ENCODE assay signal across 24 cellular contexts in the genomic region with DNA sequence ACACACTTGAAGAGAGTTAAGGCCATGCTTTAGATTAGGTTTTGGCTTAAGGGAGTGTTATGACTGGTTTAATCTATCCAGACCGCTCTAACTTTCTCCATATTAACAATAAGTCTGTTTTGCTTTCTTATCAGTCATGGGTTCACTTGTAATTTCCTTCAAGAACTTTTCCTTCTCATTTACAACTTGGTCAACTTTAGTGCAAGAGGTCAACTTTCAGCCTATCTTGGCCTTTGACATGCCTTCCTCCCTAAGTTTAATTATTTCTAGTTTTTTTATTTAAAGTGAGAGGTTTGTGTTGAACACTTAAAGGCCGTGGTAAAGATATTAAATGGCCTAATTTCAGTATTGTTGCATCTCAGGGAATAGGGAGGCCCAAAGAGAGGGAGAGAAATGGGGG.
DNase-seq lines count a peak whose midpoint lies in the region; ATAC-seq and TF ChIP-seq lines count a peak whose summit lies in the region.
"Had no signal": no experiment of that assay in that cellular context is flagged by ENCODE, and none has a peak within 500 bp of the region (broad histone marks: within the 10 kb centered on the region; RNA-seq: fewer than 3 reads in every experiment).

No MANE protein-coding gene starts in this region.

- intact Hi-C loops in stomach (cut with DNase I; ENCODE audit: low total_unique reads) = no loop called here
- intact Hi-C loops in lower lobe of right lung (cut with DNase I) = no loop called here

- H3K36me3 ChIP-seq in endodermal cell (ENCODE audit: control insufficient read depth, insufficient read depth, low read length) = peaks cover 74% of the 10 kb centered on the region
- H3K36me3 ChIP-seq in stomach = peaks cover 0 to 18% (median 15%) of the 10 kb centered on the region in 4 donors
- H3K36me3 ChIP-seq in lower lobe of right lung = no peaks in the 10 kb centered on the region

- H3K9me3 Mint-ChIP-seq in endodermal cell = peaks cover 17% of the 10 kb centered on the region
- H3K9me3 Mint-ChIP-seq in activated CD4-positive, alpha-beta memory T cell treated with anti-CD3 and anti-CD28 coated beads, Interleukin-2, amount 10 ng/mL, durations not matched to agents 7 days and 5 days = peaks cover 8% of the 10 kb centered on the region

- no peaks in the 10 kb centered on the region for H3K4me1 ChIP-seq in endodermal cell (ENCODE audit: control insufficient read depth, insufficient read depth, low read length)
- H3K4me1 ChIP-seq in stomach = peaks cover 9 to 83% (median 48%) of the 10 kb centered on the region in 4 donors
- H3K4me1 ChIP-seq in lower lobe of right lung = peaks cover 20% of the 10 kb centered on the region
- H3K4me1 ChIP-seq: BE2C had no signal

- H3K4me3 ChIP-seq in endodermal cell (ENCODE audit: low read length) (peak overlapping the region; percentile 16), stomach (no peak overlapping the region), lower lobe of right lung (no peak overlapping the region)
- H3K4me3 ChIP-seq: BLaER1, GM12878 had no signal

- peak overlapping the region; percentile 93 for H3K27ac ChIP-seq in VCaP
- H3K27ac ChIP-seq in endodermal cell (ENCODE audit: low read depth, low read length) = no peak overlapping the region
- peak overlapping the region; percentile 20 to 77 (median 56) for H3K27ac ChIP-seq in stomach
- no peak overlapping the region for H3K27ac ChIP-seq in lower lobe of right lung
- H3K27ac ChIP-seq: BLaER1 had no signal

- no peak overlapping the region for H3K4me3 Mint-ChIP-seq in endodermal cell
- H3K4me3 Mint-ChIP-seq in activated CD4-positive, alpha-beta memory T cell treated with anti-CD3 and anti-CD28 coated beads, Interleukin-2, amount 10 ng/mL, durations not matched to agents 7 days and 5 days = no peak overlapping the region
- H3K4me3 Mint-ChIP-seq: CD14-positive monocyte; CD4-positive, alpha-beta memory T cell; CD4-positive, CD25-positive, alpha-beta regulatory T cell had no signal

- no peak overlapping the region for H3K27ac Mint-ChIP-seq in endodermal cell
- H3K27ac Mint-ChIP-seq in activated CD4-positive, alpha-beta memory T cell treated with anti-CD3 and anti-CD28 coated beads, Interleukin-2, amount 10 ng/mL, durations not matched to agents 7 days and 5 days = no peak overlapping the region
- H3K27ac Mint-ChIP-seq: CD4-positive, CD25-positive, alpha-beta regulatory T cell had no signal

- H3K4me1 Mint-ChIP-seq in endodermal cell = peaks cover 3% of the 10 kb centered on the region
- peaks cover 3% of the 10 kb centered on the region for H3K4me1 Mint-ChIP-seq in activated CD4-positive, alpha-beta memory T cell treated with anti-CD3 and anti-CD28 coated beads, Interleukin-2, amount 10 ng/mL, durations not matched to agents 7 days and 5 days
- H3K4me1 Mint-ChIP-seq: CD14-positive monocyte had no signal

- TF ChIP-seq POLR2A in stomach (IDR thresholded peaks at IDR 0.05) = no peak

- H3K27me3 ChIP-seq in endodermal cell (ENCODE audit: control insufficient read depth, insufficient read depth, low read length, poor library complexity, severe bottlenecking) (no peaks in the 10 kb centered on the region), stomach (no peaks in the 10 kb centered on the region), lower lobe of right lung (ENCODE audit: low read depth) (no peaks in the 10 kb centered on the region)
- H3K27me3 ChIP-seq: BE2C, BLaER1 had no signal

- TF ChIP-seq EP300 in stomach (IDR thresholded peaks at IDR 0.05) = no peak

- POLR2A ChIA-PET in activated CD4-positive, alpha-beta memory T cell treated with anti-CD3 and anti-CD28 coated beads, Interleukin-2, amount 10 ng/mL, durations not matched to agents 7 days and 5 days (lab: Charles Lee) = no interaction called here

- H3K9ac ChIP-seq in endodermal cell (ENCODE audit: extremely low read depth, low read length, poor library complexity, severe bottlenecking) = no peak overlapping the region
- H3K9ac ChIP-seq: BLaER1 had no signal

- TF ChIP-seq CTCF in VCaP (conservative IDR thresholded peaks at IDR 0.05) = no peak
- no peak for TF ChIP-seq CTCF in endodermal cell (conservative IDR thresholded peaks at IDR 0.05)
- TF ChIP-seq CTCF in stomach (IDR thresholded peaks at IDR 0.05) = no peak
- no peak for TF ChIP-seq CTCF in lower lobe of right lung (IDR thresholded peaks at IDR 0.05)

- no peaks in the 10 kb centered on the region for H3K27me3 Mint-ChIP-seq in endodermal cell (ENCODE audit: insufficient read depth)
- no peaks in the 10 kb centered on the region for H3K27me3 Mint-ChIP-seq in activated CD4-positive, alpha-beta memory T cell treated with anti-CD3 and anti-CD28 coated beads, Interleukin-2, amount 10 ng/mL, durations not matched to agents 7 days and 5 days
- H3K27me3 Mint-ChIP-seq: CD4-positive, alpha-beta memory T cell; CD4-positive, CD25-positive, alpha-beta regulatory T cell; CD8-positive, alpha-beta memory T cell had no signal

- no peak for DNase-seq in endodermal cell
- no peak for DNase-seq in stomach
- no peak for DNase-seq in activated CD4-positive, alpha-beta memory T cell treated with anti-CD3 and anti-CD28 coated beads, Interleukin-2, amount 10 ng/mL, durations not matched to agents 7 days and 5 days
- DNase-seq in NCI-H774 (lab: John Stamatoyannopoulos, UW) = no peak
- no peak for DNase-seq in lower lobe of right lung
- DNase-seq: 8988T; ACHN; BE2C; C1 segment of cervical spinal cord; CD4-positive, alpha-beta memory T cell; CD4-positive, CD25-positive, alpha-beta regulatory T cell; CD8-positive, alpha-beta memory T cell; COR-L47; DMS 273 treated with DMSO at 0.1 percent for 48 hours; DMS153; DMS53; DMS79; DND-41; EL; GDM1 had no signal

- WGBS in endodermal cell (ENCODE audit: insufficient coverage in 1 of 2, insufficient read length in 1 of 2), 2 experiments = 86 to 90% methylated on average over 1 to 2 of the region's 2 CpGs
- 29 to 69% (median 52%) methylated on average over 2 of the region's 2 CpGs for WGBS in stomach, 5 donors

- ATAC-seq in lower lobe of right lung = no peak
- ATAC-seq: GM12878 had no signal

- peaks cover 45% of the 10 kb centered on the region for H3K9me3 ChIP-seq in endodermal cell (ENCODE audit: control insufficient read depth, low read length)
- peaks cover 0 to 7% (median 5%) of the 10 kb centered on the region in 4 donors for H3K9me3 ChIP-seq in stomach
- no peaks in the 10 kb centered on the region for H3K9me3 ChIP-seq in lower lobe of right lung
- H3K9me3 ChIP-seq: BE2C had no signal

- CTCF ChIA-PET in activated CD4-positive, alpha-beta memory T cell treated with anti-CD3 and anti-CD28 coated beads, Interleukin-2, amount 10 ng/mL, durations not matched to agents 7 days and 5 days (lab: Charles Lee) = no interaction called here

- H3K36me3 Mint-ChIP-seq in endodermal cell (ENCODE audit: low read depth) = peaks cover 54% of the 10 kb centered on the region
- H3K36me3 Mint-ChIP-seq in activated CD4-positive, alpha-beta memory T cell treated with anti-CD3 and anti-CD28 coated beads, Interleukin-2, amount 10 ng/mL, durations not matched to agents 7 days and 5 days (ENCODE audit: low read depth) = peaks cover 50% of the 10 kb centered on the region

Comparison
In these comparisons a context has a peak if more than half of its experiments do, and no peak if none do; other contexts are left out.
1. H3K27ac ChIP-seq: peak in VCaP (single experiment) and stomach (5 of 5); none in endodermal cell (single experiment) and lower lobe of right lung (single experiment).